Comparison of ENCODE assay signal across 1 cellular context in the genomic region with DNA sequence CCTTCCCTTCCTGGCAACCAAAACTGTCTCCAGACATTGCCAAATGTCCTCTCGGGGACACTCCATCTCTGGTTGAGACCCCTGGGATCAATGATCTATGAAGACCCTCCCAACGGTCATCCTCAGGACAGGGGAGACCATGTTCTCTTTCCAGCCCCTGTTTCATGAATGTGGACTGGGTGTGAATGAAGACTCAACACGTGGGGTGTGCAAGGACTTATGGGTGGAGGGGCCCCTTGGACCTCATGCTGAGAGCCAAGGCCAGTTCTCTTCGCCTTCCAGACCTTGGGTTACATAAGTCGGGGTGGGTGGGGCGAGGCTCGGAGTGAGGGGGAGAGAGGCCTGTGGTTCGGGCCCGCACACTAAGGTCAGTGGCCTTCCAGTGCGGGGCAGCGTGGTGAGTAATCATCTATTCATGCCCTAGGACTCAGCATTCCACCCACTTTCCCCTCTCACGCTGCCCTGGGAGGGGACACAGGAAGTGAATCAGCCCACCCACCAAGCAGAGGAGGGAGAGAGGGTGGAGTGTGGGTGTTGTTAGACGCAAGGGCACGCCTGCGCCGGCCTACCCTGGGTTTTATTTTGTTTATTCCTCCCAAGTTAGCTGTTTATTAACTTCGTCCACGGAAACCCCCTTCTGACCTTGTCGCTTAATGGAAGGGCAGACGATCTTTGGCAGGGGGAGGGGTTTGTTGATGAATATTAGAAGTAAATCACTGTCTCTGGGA.
TF ChIP-seq lines count a peak whose summit lies in the region.

No MANE protein-coding gene starts in this region.

TF ChIP-seq in IMR-90, 13 proteins besides CTCF, POLR2A, EP300 and RAD21:
- peak; percentile 94 for TF ChIP-seq FOS (IDR thresholded peaks at IDR 0.05; ENCODE audit: low read depth, low read length)
- no peak for TF ChIP-seq SMC3 (IDR thresholded peaks at IDR 0.05; ENCODE audit: low read depth, low read length)
- peak; percentile 5; the same call in 1 of the 2 replicates for TF ChIP-seq MAFK (IDR thresholded peaks at IDR 0.05; ENCODE audit: low read depth, low read length)
- TF ChIP-seq, protein P1, sequence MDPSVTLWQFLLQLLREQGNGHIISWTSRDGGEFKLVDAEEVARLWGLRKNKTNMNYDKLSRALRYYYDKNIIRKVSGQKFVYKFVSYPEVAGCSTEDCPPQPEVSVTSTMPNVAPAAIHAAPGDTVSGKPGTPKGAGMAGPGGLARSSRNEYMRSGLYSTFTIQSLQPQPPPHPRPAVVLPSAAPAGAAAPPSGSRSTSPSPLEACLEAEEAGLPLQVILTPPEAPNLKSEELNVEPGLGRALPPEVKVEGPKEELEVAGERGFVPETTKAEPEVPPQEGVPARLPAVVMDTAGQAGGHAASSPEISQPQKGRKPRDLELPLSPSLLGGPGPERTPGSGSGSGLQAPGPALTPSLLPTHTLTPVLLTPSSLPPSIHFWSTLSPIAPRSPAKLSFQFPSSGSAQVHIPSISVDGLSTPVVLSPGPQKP (IDR thresholded peaks at IDR 0.05; ENCODE audit: borderline replicate concordance, low read depth, low read length): no peak
- no peak for TF ChIP-seq RFX5 (IDR thresholded peaks at IDR 0.05; ENCODE audit: low read depth, low read length)
- no peak; the same call in 1 of the 2 replicates for TF ChIP-seq NFE2L2 (IDR thresholded peaks at IDR 0.05; ENCODE audit: low read depth, low read length)
- no peak for TF ChIP-seq CHD1 (IDR thresholded peaks at IDR 0.05; ENCODE audit: low read depth, low read length)
- TF ChIP-seq BHLHE40 (IDR thresholded peaks at IDR 0.05; ENCODE audit: low read depth, low read length): peak; percentile 67; the same call in 1 of the 2 replicates
- TF ChIP-seq, protein P2, sequence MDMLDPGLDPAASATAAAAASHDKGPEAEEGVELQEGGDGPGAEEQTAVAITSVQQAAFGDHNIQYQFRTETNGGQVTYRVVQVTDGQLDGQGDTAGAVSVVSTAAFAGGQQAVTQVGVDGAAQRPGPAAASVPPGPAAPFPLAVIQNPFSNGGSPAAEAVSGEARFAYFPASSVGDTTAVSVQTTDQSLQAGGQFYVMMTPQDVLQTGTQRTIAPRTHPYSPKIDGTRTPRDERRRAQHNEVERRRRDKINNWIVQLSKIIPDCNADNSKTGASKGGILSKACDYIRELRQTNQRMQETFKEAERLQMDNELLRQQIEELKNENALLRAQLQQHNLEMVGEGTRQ (IDR thresholded peaks at IDR 0.05; ENCODE audit: low read depth, low read length): no peak
- TF ChIP-seq MXI1 (IDR thresholded peaks at IDR 0.05; ENCODE audit: borderline replicate concordance, low read depth, low read length): no peak
- TF ChIP-seq CEBPB (IDR thresholded peaks at IDR 0.05; ENCODE audit: low read depth, low read length): peak; percentile 14; the same call in 1 of the 2 replicates
- TF ChIP-seq MAZ (IDR thresholded peaks at IDR 0.05; ENCODE audit: borderline replicate concordance, low read depth, low read length): peak; percentile 85; the same call in 1 of the 2 replicates
- peak; percentile 48 for TF ChIP-seq RCOR1 (IDR thresholded peaks at IDR 0.05; ENCODE audit: insufficient replicate concordance, low read length)
